ENCODE assay signal across 8 cellular contexts in the genomic region with DNA sequence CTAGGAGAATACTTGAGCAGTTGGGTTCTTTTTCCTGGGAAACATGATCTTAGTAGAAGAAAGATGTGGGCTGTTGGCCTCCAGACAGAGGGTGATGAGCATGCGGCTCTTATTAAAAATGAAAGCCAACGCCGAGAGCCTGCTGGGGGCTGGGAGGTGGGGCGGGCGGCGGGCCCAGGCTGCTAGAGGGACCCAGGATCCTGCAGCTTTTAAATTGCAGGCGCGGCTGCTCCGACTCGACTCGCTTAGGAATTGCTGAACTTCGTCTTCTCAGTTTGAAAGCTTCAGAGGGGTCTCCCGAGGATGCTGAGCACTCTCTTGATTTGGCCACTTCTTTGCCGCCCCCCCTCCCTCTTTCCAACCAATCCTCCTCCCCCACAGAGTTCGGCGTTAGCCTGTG. TPM values are rescaled to one million over a fixed set of nuclear protein-coding genes. Genes with fewer than 3 reads are reported as not detected.
DNase-seq lines count a peak whose midpoint lies in the region; ATAC-seq and TF ChIP-seq lines count a peak whose summit lies in the region.

No MANE protein-coding gene starts in this region.

- peak overlapping the region; percentile 89 for H3K27ac Mint-ChIP-seq in activated naive CD4-positive, alpha-beta T cell treated with anti-CD3 and anti-CD28 coated beads for 36 hours

- TF ChIP-seq CTCF in GM12865 (IDR thresholded peaks at IDR 0.05; ENCODE audit: insufficient read depth, low read depth, low read length, missing control alignments) = no peak

- DNase-seq in GM12865 (ENCODE audit: low read depth) (peak; percentile 68), NCI-H2196 treated with DMSO at 0.1 percent for 48 hours (lab: John Stamatoyannopoulos, UW; ENCODE audit: unreplicated experiment) (peak; percentile 25), head of caudate nucleus (peak in 30 of 42 donors; percentile 30 to 75 (median 46)), posterior cingulate gyrus (peak in 7 of 10 donors; percentile 25 to 68 (median 28)), CD1c-positive myeloid dendritic cell (ENCODE audit: extremely low spot score) (no peak)
- DNase-seq in activated naive CD4-positive, alpha-beta T cell treated with anti-CD3 and anti-CD28 coated beads for 36 hours = peak; percentile 75

- no peaks in the 10 kb centered on the region for H3K9me3 Mint-ChIP-seq in activated naive CD4-positive, alpha-beta T cell treated with anti-CD3 and anti-CD28 coated beads for 36 hours

- peaks cover 46% of the 10 kb centered on the region for H3K4me1 Mint-ChIP-seq in activated naive CD4-positive, alpha-beta T cell treated with anti-CD3 and anti-CD28 coated beads for 36 hours (ENCODE audit: low read depth)

- peaks cover 20% of the 10 kb centered on the region for H3K36me3 Mint-ChIP-seq in activated naive CD4-positive, alpha-beta T cell treated with anti-CD3 and anti-CD28 coated beads for 36 hours (ENCODE audit: low read depth)

- peak overlapping the region; percentile 89 for H3K4me3 ChIP-seq in GM12865 (ENCODE audit: low read depth, low read length)

- intact Hi-C loops in activated naive CD4-positive, alpha-beta T cell treated with anti-CD3 and anti-CD28 coated beads for 36 hours (cut with micrococcal nuclease) = loop anchor here (5.0 kb wide), 1 partner anchor 146 kb away; a partner anchor contains a TSS
- intact Hi-C loops in head of caudate nucleus (cut with DNase I) (loop anchor here (5.0 kb wide), 1 partner anchor 56 kb away; no protein-coding TSS in a partner anchor), posterior cingulate gyrus (cut with DNase I) (loop anchor here (5.0 kb wide), 1 partner anchor 56 kb away; no protein-coding TSS in a partner anchor)

- H3K4me3 Mint-ChIP-seq in activated naive CD4-positive, alpha-beta T cell treated with anti-CD3 and anti-CD28 coated beads for 36 hours = peak overlapping the region; percentile 75

- ATAC-seq in GM19328 (IDR thresholded peaks at IDR 0.05; ENCODE audit: unreplicated experiment) = no peak
- no peak for ATAC-seq in HG03280 (IDR thresholded peaks at IDR 0.05; ENCODE audit: unreplicated experiment)

- CTCF ChIA-PET in activated naive CD4-positive, alpha-beta T cell treated with anti-CD3 and anti-CD28 coated beads for 36 hours (lab: Charles Lee) = interaction anchor here (0.8 to 1.3 kb wide), 2 partner anchors 11 to 27 kb away, joined by 4 read pairs; no protein-coding TSS in a partner anchor

- H3K27me3 Mint-ChIP-seq in activated naive CD4-positive, alpha-beta T cell treated with anti-CD3 and anti-CD28 coated beads for 36 hours (ENCODE audit: low read depth) = no peaks in the 10 kb centered on the region

RNA-seq across cellular contexts. Expression of a gene that starts 1.2 kb away (rescaled TPM):
- total RNA-seq in activated naive CD4-positive, alpha-beta T cell treated with anti-CD3 and anti-CD28 coated beads for 36 hours = 10 to 100 TPM; 57.9 to 64.1 TPM
